Comparison of ENCODE assay signal across 20 cellular contexts in genomic region chr12:2481951-2482350, GRCh38.
"Had no signal": no experiment of that assay in that cellular context is flagged by ENCODE, and none has a peak within 500 bp of the region (broad histone marks: within the 10 kb centered on the region; RNA-seq: fewer than 3 reads in every experiment).

No MANE protein-coding gene starts in this region.

- H3K27me3 ChIP-seq: ascending aorta, breast epithelium, upper lobe of right lung had no signal

- H3K4me1 Mint-ChIP-seq: activated naive CD8-positive, alpha-beta T cell treated with anti-CD3 and anti-CD28 coated beads, Interleukin-2, amount 50 U/mL, for 24 hours; naive thymus-derived CD4-positive, alpha-beta T cell had no signal

- H3K9me3 Mint-ChIP-seq: activated naive CD4-positive, alpha-beta T cell treated with anti-CD3 and anti-CD28 coated beads for 36 hours; activated naive CD8-positive, alpha-beta T cell treated with anti-CD3 and anti-CD28 coated beads, Interleukin-2, amount 50 U/mL, for 24 hours; activated T-helper 17 cell treated with anti-CD3 and anti-CD28 coated beads, Interleukin-2, amount 50 U/mL, for 72 hours; endodermal cell had no signal

- H3K27me3 Mint-ChIP-seq: activated naive CD8-positive, alpha-beta T cell treated with anti-CD3 and anti-CD28 coated beads, Interleukin-2, amount 50 U/mL, for 24 hours had no signal

- H3K27ac ChIP-seq: breast epithelium, gastrocnemius medialis, neutrophil, skin epidermis, upper lobe of right lung had no signal

- H3K36me3 Mint-ChIP-seq: naive thymus-derived CD4-positive, alpha-beta T cell had no signal

- H3K4me3 Mint-ChIP-seq: activated naive CD4-positive, alpha-beta T cell treated with anti-CD3 and anti-CD28 coated beads for 36 hours; activated naive CD8-positive, alpha-beta T cell treated with anti-CD3 and anti-CD28 coated beads, Interleukin-2, amount 50 U/mL, for 24 hours; activated T-helper 17 cell treated with anti-CD3 and anti-CD28 coated beads, Interleukin-2, amount 50 U/mL, for 72 hours; endodermal cell; naive thymus-derived CD4-positive, alpha-beta T cell had no signal

- DNase-seq: activated CD4-positive, alpha-beta T cell treated with anti-CD3 and anti-CD28 coated beads, Interleukin-2, amount 50 U/mL, for 4 hours; activated CD4-positive, CD25-positive, alpha-beta regulatory T cell treated with anti-CD3 and anti-CD28 coated beads, Interleukin-2, amount 50 U/mL, for 72 hours; activated naive CD4-positive, alpha-beta T cell treated with anti-CD3 and anti-CD28 coated beads for 36 hours; activated naive CD8-positive, alpha-beta T cell treated with anti-CD3 and anti-CD28 coated beads, Interleukin-2, amount 50 U/mL, for 24 hours; dermis blood vessel endothelial cell; endodermal cell; gastrocnemius medialis; mammary epithelial cell; naive thymus-derived CD4-positive, alpha-beta T cell; stimulated activated CD4-positive, alpha-beta T cell treated with anti-CD3 and anti-CD28 coated beads, Interleukin-4, amount 100 ng/mL, for 4 hours; stimulated activated CD8-positive, alpha-beta memory T cell treated with anti-CD3 and anti-CD28 coated beads, Interleukin-4, amount 100 ng/mL, for 48 hours; stimulated activated naive CD4-positive, alpha-beta T cell treated with Interleukin-2 at 50 U/mL for 16 hours; T-helper 1 cell; T1000; upper lobe of right lung had no signal

- H3K4me3 ChIP-seq: ascending aorta, breast epithelium, gastrocnemius medialis, skin epidermis, upper lobe of right lung had no signal

- H3K9me3 ChIP-seq: ascending aorta, breast epithelium, gastrocnemius medialis, neutrophil, upper lobe of right lung had no signal

- ATAC-seq: activated naive CD8-positive, alpha-beta T cell treated with anti-CD3 and anti-CD28 coated beads, Interleukin-2, amount 50 U/mL, for 24 hours; activated T-helper 17 cell treated with anti-CD3 and anti-CD28 coated beads, Interleukin-2, amount 50 U/mL, for 72 hours; gastrocnemius medialis; naive thymus-derived CD4-positive, alpha-beta T cell had no signal

- H3K36me3 ChIP-seq: breast epithelium, gastrocnemius medialis, neutrophil, upper lobe of right lung had no signal

- H3K4me1 ChIP-seq: breast epithelium, gastrocnemius medialis, upper lobe of right lung had no signal

- H3K27ac Mint-ChIP-seq: activated naive CD4-positive, alpha-beta T cell treated with anti-CD3 and anti-CD28 coated beads for 36 hours; activated naive CD8-positive, alpha-beta T cell treated with anti-CD3 and anti-CD28 coated beads, Interleukin-2, amount 50 U/mL, for 24 hours; activated T-helper 17 cell treated with anti-CD3 and anti-CD28 coated beads, Interleukin-2, amount 50 U/mL, for 72 hours; endodermal cell; naive thymus-derived CD4-positive, alpha-beta T cell had no signal
